ENCODE assay signal across 18 cellular contexts in the genomic region with DNA sequence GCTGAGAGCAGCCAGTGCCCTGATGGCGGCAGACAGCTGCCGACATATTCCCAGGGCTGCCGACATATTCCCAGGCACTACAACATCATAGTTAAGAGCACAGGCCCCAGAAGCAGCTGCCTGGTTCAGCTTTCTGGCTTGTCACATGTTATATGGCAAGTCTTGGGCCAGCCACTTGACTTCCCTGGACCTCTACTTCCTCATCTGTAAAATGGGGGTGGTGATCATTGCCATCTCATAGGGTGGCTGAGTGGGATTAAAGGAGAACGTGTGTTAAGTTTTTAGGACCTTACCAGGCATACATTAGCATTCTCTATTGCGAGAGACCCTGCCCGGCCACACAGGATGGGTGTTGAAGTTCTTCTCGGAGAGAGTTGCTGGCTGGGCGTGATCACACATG. TPM values are rescaled to one million over a fixed set of nuclear protein-coding genes. Genes with fewer than 3 reads are reported as not detected.
A peak's percentile ranks its signal among the peaks of the same experiment; 100 is the strongest.
DNase-seq lines count a peak whose midpoint lies in the region; ATAC-seq and TF ChIP-seq lines count a peak whose summit lies in the region.
"Had no signal": no experiment of that assay in that cellular context is flagged by ENCODE, and none has a peak within 500 bp of the region (broad histone marks: within the 10 kb centered on the region; RNA-seq: fewer than 3 reads in every experiment).

No MANE protein-coding gene starts in this region.

- H3K36me3 Mint-ChIP-seq in activated naive CD4-positive, alpha-beta T cell treated with anti-CD3 and anti-CD28 coated beads, Interleukin-2, amount 50 U/mL, for 72 hours = peaks cover 4 to 12% of the 10 kb centered on the region in 2 donors
- H3K36me3 Mint-ChIP-seq in activated T-helper 1 cell treated with anti-CD3 and anti-CD28 coated beads, Interleukin-12 subunit alpha, Interleukin-12 subunit beta, Interleukin-2, Interleukin-4 antibody, amounts not matched to agents 30 ng/mL and 10 ng/mL and 1 ng/mL, durations not matched to agents 14 hours and 24 hours and 36 hours (ENCODE audit: low read depth) = peaks cover 33% of the 10 kb centered on the region

- no peak overlapping the region for H3K4me3 Mint-ChIP-seq in activated T-helper 1 cell treated with anti-CD3 and anti-CD28 coated beads, Interleukin-12 subunit alpha, Interleukin-12 subunit beta, Interleukin-2, Interleukin-4 antibody, amounts not matched to agents 30 ng/mL and 10 ng/mL and 1 ng/mL, durations not matched to agents 14 hours and 24 hours and 36 hours

- no peaks in the 10 kb centered on the region for H3K27me3 Mint-ChIP-seq in activated T-helper 1 cell treated with anti-CD3 and anti-CD28 coated beads, Interleukin-12 subunit alpha, Interleukin-12 subunit beta, Interleukin-2, Interleukin-4 antibody, amounts not matched to agents 30 ng/mL and 10 ng/mL and 1 ng/mL, durations not matched to agents 14 hours and 24 hours and 36 hours (ENCODE audit: insufficient read depth)

- no peak for ATAC-seq in activated naive CD4-positive, alpha-beta T cell treated with anti-CD3 and anti-CD28 coated beads, Interleukin-2, amount 50 U/mL, for 72 hours
- ATAC-seq in gastrocnemius medialis (no peak), mucosa of descending colon (no peak)
- ATAC-seq: GM12878 had no signal

- in situ Hi-C loops in GM13977 (cut with MboI; ENCODE audit: low pct_unique_long_range_greater_than_20kb, low sequenced_read_pairs, unreplicated experiment) = no loop called here
- in situ Hi-C loops in gastrocnemius medialis (cut with MboI; ENCODE audit: low sequenced_read_pairs in 4 of 4) = loop anchor here in 2 of 4 donors (10.0 kb wide), 1 partner anchor 149 kb away; no protein-coding TSS in a partner anchor

- H3K36me3 ChIP-seq in vagina (peaks cover 0 to 71% of the 10 kb centered on the region in 2 donors), gastrocnemius medialis (peaks cover 0 to 70% of the 10 kb centered on the region in 2 donors), mucosa of descending colon (ENCODE audit: low read depth) (peaks cover 40% of the 10 kb centered on the region)

- no peaks in the 10 kb centered on the region for H3K9me3 Mint-ChIP-seq in activated naive CD4-positive, alpha-beta T cell treated with anti-CD3 and anti-CD28 coated beads, Interleukin-2, amount 50 U/mL, for 72 hours
- no peaks in the 10 kb centered on the region for H3K9me3 Mint-ChIP-seq in activated T-helper 1 cell treated with anti-CD3 and anti-CD28 coated beads, Interleukin-12 subunit alpha, Interleukin-12 subunit beta, Interleukin-2, Interleukin-4 antibody, amounts not matched to agents 30 ng/mL and 10 ng/mL and 1 ng/mL, durations not matched to agents 14 hours and 24 hours and 36 hours

- H3K4me1 Mint-ChIP-seq in activated T-helper 1 cell treated with anti-CD3 and anti-CD28 coated beads, Interleukin-12 subunit alpha, Interleukin-12 subunit beta, Interleukin-2, Interleukin-4 antibody, amounts not matched to agents 30 ng/mL and 10 ng/mL and 1 ng/mL, durations not matched to agents 14 hours and 24 hours and 36 hours (ENCODE audit: low read depth) = peaks cover 5% of the 10 kb centered on the region

- H3K27ac Mint-ChIP-seq in activated naive CD4-positive, alpha-beta T cell treated with anti-CD3 and anti-CD28 coated beads, Interleukin-2, amount 50 U/mL, for 72 hours = peak overlapping the region; percentile 37 to 84
- H3K27ac Mint-ChIP-seq in activated T-helper 1 cell treated with anti-CD3 and anti-CD28 coated beads, Interleukin-12 subunit alpha, Interleukin-12 subunit beta, Interleukin-2, Interleukin-4 antibody, amounts not matched to agents 30 ng/mL and 10 ng/mL and 1 ng/mL, durations not matched to agents 14 hours and 24 hours and 36 hours = peak overlapping the region; percentile 56

- H3K4me3 ChIP-seq in vagina (no peak overlapping the region), gastrocnemius medialis (no peak overlapping the region), mucosa of descending colon (no peak overlapping the region)
- H3K4me3 ChIP-seq: GM12878, GM23248 had no signal

- H3K27ac ChIP-seq in vagina (peak overlapping the region; percentile 64), gastrocnemius medialis (no peak overlapping the region)
- H3K27ac ChIP-seq: GM23248 had no signal

- no peaks in the 10 kb centered on the region for H3K9me3 ChIP-seq in vagina
- no peaks in the 10 kb centered on the region for H3K9me3 ChIP-seq in gastrocnemius medialis
- no peaks in the 10 kb centered on the region for H3K9me3 ChIP-seq in mucosa of descending colon

- TF ChIP-seq CTCF in vagina (IDR thresholded peaks at IDR 0.05) (no peak), GM13977 (IDR thresholded peaks at IDR 0.05; ENCODE audit: extremely low read depth, insufficient read depth, missing control alignments) (no peak), gastrocnemius medialis (IDR thresholded peaks at IDR 0.05 in 4 of 5, conservative IDR thresholded peaks at IDR 0.05 in 1 of 5) (no peak), mucosa of descending colon (IDR thresholded peaks at IDR 0.05) (no peak)

- intact Hi-C loops in activated T-helper 1 cell treated with anti-CD3 and anti-CD28 coated beads, Interleukin-12 subunit alpha, Interleukin-12 subunit beta, Interleukin-2, Interleukin-4 antibody, amounts not matched to agents 30 ng/mL and 10 ng/mL and 1 ng/mL, durations not matched to agents 14 hours and 24 hours and 36 hours (cut with micrococcal nuclease) = no loop called here
- intact Hi-C loops in vagina (cut with DNase I) = no loop called here
- intact Hi-C loops in gastrocnemius medialis (cut with DNase I; ENCODE audit: low total_unique reads) = no loop called here
- intact Hi-C loops in mucosa of descending colon (cut with DNase I, micrococcal nuclease) = no loop called here

- H3K4me1 ChIP-seq in vagina (peaks cover 9% of the 10 kb centered on the region), gastrocnemius medialis (no peaks in the 10 kb centered on the region), mucosa of descending colon (ENCODE audit: low read depth) (no peaks in the 10 kb centered on the region)

- TF ChIP-seq POLR2A in vagina (IDR thresholded peaks at IDR 0.05) (no peak), gastrocnemius medialis (IDR thresholded peaks at IDR 0.05) (no peak)

- H3K27me3 ChIP-seq in vagina = no peaks in the 10 kb centered on the region
- no peaks in the 10 kb centered on the region for H3K27me3 ChIP-seq in gastrocnemius medialis

- no peak for DNase-seq in activated naive CD4-positive, alpha-beta T cell treated with anti-CD3 and anti-CD28 coated beads, Interleukin-2, amount 50 U/mL, for 72 hours (ENCODE audit: low spot score in 2 of 2)
- DNase-seq in activated naive CD4-positive, alpha-beta T cell (lab: John Stamatoyannopoulos, UW) = no peak
- no peak for DNase-seq in activated T-helper 1 cell treated with anti-CD3 and anti-CD28 coated beads, Interleukin-12 subunit alpha, Interleukin-12 subunit beta, Interleukin-2, Interleukin-4 antibody, amounts not matched to agents 30 ng/mL and 10 ng/mL and 1 ng/mL, durations not matched to agents 14 hours and 24 hours and 36 hours (ENCODE audit: low spot score)
- DNase-seq in myocyte (ENCODE audit: low read depth) (peak; percentile 30), vagina (ENCODE audit: extremely low spot score in 2 of 2) (no peak), GM13977 (ENCODE audit: low spot score) (no peak), gastrocnemius medialis (no peak), mucosa of descending colon (no peak)
- DNase-seq: DMS 273 treated with DMSO at 0.1 percent for 48 hours, GDM1, GM23248, KG1, NCI-H1436 treated with DMSO at 0.1 percent for 48 hours, NCI-H2029 treated with DMSO at 0.1 percent for 48 hours, NCI-H510A, NCI-H774, RPMI8226 had no signal

RNA-seq across cellular contexts. Expression of a gene that starts 19.1 kb away (rescaled TPM):
- total RNA-seq in activated naive CD4-positive, alpha-beta T cell treated with anti-CD3 and anti-CD28 coated beads, Interleukin-2, amount 50 U/mL, for 72 hours = 10 to 100 TPM; 39.4 to 40.6 TPM
- total RNA-seq in activated T-helper 1 cell treated with anti-CD3 and anti-CD28 coated beads, Interleukin-12 subunit alpha, Interleukin-12 subunit beta, Interleukin-2, Interleukin-4 antibody, amounts not matched to agents 30 ng/mL and 10 ng/mL and 1 ng/mL, durations not matched to agents 14 hours and 24 hours and 36 hours = 83.7 and 85.5 TPM in 2 replicates
- total RNA-seq in myocyte (47.2 and 53.9 TPM in 2 replicates), vagina (89.4 TPM), gastrocnemius medialis (10 to 100 TPM; 35.5 to 71.8 (median 55.7) TPM), mucosa of descending colon (100 to 1,000 TPM in 1 of 3 donors, 10 to 100 TPM in 2; 53.1 to 102 (median 90.5) TPM)
- polyA plus RNA-seq in myocyte (2012) = 89.8 TPM

RNA-seq across cellular contexts. Expression of a gene that starts 23.7 kb away (rescaled TPM):
- total RNA-seq in activated naive CD4-positive, alpha-beta T cell treated with anti-CD3 and anti-CD28 coated beads, Interleukin-2, amount 50 U/mL, for 72 hours = 100 to 1,000 TPM in 1 of 2 donors, 10 to 100 TPM in 1; 77.6 to 168 TPM
- 117 and 124 TPM in 2 replicates for total RNA-seq in activated T-helper 1 cell treated with anti-CD3 and anti-CD28 coated beads, Interleukin-12 subunit alpha, Interleukin-12 subunit beta, Interleukin-2, Interleukin-4 antibody, amounts not matched to agents 30 ng/mL and 10 ng/mL and 1 ng/mL, durations not matched to agents 14 hours and 24 hours and 36 hours
- total RNA-seq in myocyte (361 and 417 TPM in 2 replicates), vagina (111 TPM), gastrocnemius medialis (10 to 100 TPM; 40.3 to 77.5 (median 47.6) TPM), mucosa of descending colon (100 to 1,000 TPM; 307 to 552 (median 529) TPM)
- polyA plus RNA-seq in myocyte (2012) = 169 TPM

RNA-seq across cellular contexts. Expression of a gene that starts 28.0 kb away (rescaled TPM):
- 10 to 100 TPM; 20.2 to 40.0 TPM for total RNA-seq in activated naive CD4-positive, alpha-beta T cell treated with anti-CD3 and anti-CD28 coated beads, Interleukin-2, amount 50 U/mL, for 72 hours
- 29.2 and 30.8 TPM in 2 replicates for total RNA-seq in activated T-helper 1 cell treated with anti-CD3 and anti-CD28 coated beads, Interleukin-12 subunit alpha, Interleukin-12 subunit beta, Interleukin-2, Interleukin-4 antibody, amounts not matched to agents 30 ng/mL and 10 ng/mL and 1 ng/mL, durations not matched to agents 14 hours and 24 hours and 36 hours
- total RNA-seq in myocyte (38.4 and 49.0 TPM in 2 replicates), vagina (23.6 TPM), gastrocnemius medialis (10 to 100 TPM; 15.5 to 29.2 (median 21.7) TPM), mucosa of descending colon (10 to 100 TPM; 15.6 to 25.1 (median 20.5) TPM)
- 20.3 TPM for polyA plus RNA-seq in myocyte (2012)

RNA-seq across cellular contexts. Expression of a gene that starts 31.9 kb away (rescaled TPM):
- total RNA-seq in activated naive CD4-positive, alpha-beta T cell treated with anti-CD3 and anti-CD28 coated beads, Interleukin-2, amount 50 U/mL, for 72 hours = 1 to 10 TPM; 1.4 to 5.9 TPM
- 1.0 and 1.3 TPM in 2 replicates for total RNA-seq in activated T-helper 1 cell treated with anti-CD3 and anti-CD28 coated beads, Interleukin-12 subunit alpha, Interleukin-12 subunit beta, Interleukin-2, Interleukin-4 antibody, amounts not matched to agents 30 ng/mL and 10 ng/mL and 1 ng/mL, durations not matched to agents 14 hours and 24 hours and 36 hours
- total RNA-seq in myocyte = 0.83 and 3.1 TPM in 2 replicates
- 2.2 TPM for polyA plus RNA-seq in myocyte (2012)
- 20.4 TPM for total RNA-seq in vagina
- 1 to 10 TPM in 1 of 4 donors, not detected in 3; 3.5 TPM for total RNA-seq in gastrocnemius medialis
- total RNA-seq in mucosa of descending colon = 10 to 100 TPM in 1 of 3 donors, under 1 TPM in 2; 0.81 to 15.2 (median 0.94) TPM

RNA-seq across cellular contexts. Expression of a gene that starts 37.6 kb away (rescaled TPM):
- 100 to 1,000 TPM; 285 to 386 TPM for total RNA-seq in activated naive CD4-positive, alpha-beta T cell treated with anti-CD3 and anti-CD28 coated beads, Interleukin-2, amount 50 U/mL, for 72 hours
- total RNA-seq in activated T-helper 1 cell treated with anti-CD3 and anti-CD28 coated beads, Interleukin-12 subunit alpha, Interleukin-12 subunit beta, Interleukin-2, Interleukin-4 antibody, amounts not matched to agents 30 ng/mL and 10 ng/mL and 1 ng/mL, durations not matched to agents 14 hours and 24 hours and 36 hours = 365 and 380 TPM in 2 replicates
- total RNA-seq in myocyte (136 and 218 TPM in 2 replicates), vagina (87.7 TPM), gastrocnemius medialis (100 to 1,000 TPM in 2 of 4 donors, 10 to 100 TPM in 2; 68.7 to 145 (median 96.4) TPM), mucosa of descending colon (100 to 1,000 TPM; 224 to 415 (median 225) TPM)
- polyA plus RNA-seq in myocyte (2012) = 306 TPM
